In genomic region chr5:119217183-119217582, GRCh38 we compare ENCODE assay signal across 25 cellular contexts.
"Had no signal": no experiment of that assay in that cellular context is flagged by ENCODE, and none has a peak within 500 bp of the region (broad histone marks: within the 10 kb centered on the region; RNA-seq: fewer than 3 reads in every experiment).

No MANE protein-coding gene starts in this region.

- H3K27ac ChIP-seq: colonic mucosa, coronary artery, dorsolateral prefrontal cortex, epithelial cell of prostate, esophagus muscularis mucosa, esophagus squamous epithelium, foreskin keratinocyte, gastrocnemius medialis, gastroesophageal sphincter, heart left ventricle, heart right ventricle had no signal

- FAIRE-seq: endometrium, endothelial cell of umbilical vein had no signal

- ATAC-seq: effector memory CD8-positive, alpha-beta T cell; esophagus mucosa; foreskin keratinocyte; gastrocnemius medialis; gastroesophageal sphincter; heart left ventricle; heart right ventricle had no signal

- DNase-seq: colonic mucosa; cortex of kidney; dermis blood vessel endothelial cell; dorsolateral prefrontal cortex; effector CD4-positive, alpha-beta T cell; effector CD8-positive, alpha-beta T cell; effector memory CD4-positive, alpha-beta T cell; effector memory CD8-positive, alpha-beta T cell; endodermal cell; erythroblast; esophagus squamous epithelium; foreskin keratinocyte; foreskin melanocyte; gastrocnemius medialis; glutamatergic neuron; head of caudate nucleus; heart left ventricle; heart right ventricle had no signal
